8 cellular contexts compared by ENCODE assay signal in the genomic region with DNA sequence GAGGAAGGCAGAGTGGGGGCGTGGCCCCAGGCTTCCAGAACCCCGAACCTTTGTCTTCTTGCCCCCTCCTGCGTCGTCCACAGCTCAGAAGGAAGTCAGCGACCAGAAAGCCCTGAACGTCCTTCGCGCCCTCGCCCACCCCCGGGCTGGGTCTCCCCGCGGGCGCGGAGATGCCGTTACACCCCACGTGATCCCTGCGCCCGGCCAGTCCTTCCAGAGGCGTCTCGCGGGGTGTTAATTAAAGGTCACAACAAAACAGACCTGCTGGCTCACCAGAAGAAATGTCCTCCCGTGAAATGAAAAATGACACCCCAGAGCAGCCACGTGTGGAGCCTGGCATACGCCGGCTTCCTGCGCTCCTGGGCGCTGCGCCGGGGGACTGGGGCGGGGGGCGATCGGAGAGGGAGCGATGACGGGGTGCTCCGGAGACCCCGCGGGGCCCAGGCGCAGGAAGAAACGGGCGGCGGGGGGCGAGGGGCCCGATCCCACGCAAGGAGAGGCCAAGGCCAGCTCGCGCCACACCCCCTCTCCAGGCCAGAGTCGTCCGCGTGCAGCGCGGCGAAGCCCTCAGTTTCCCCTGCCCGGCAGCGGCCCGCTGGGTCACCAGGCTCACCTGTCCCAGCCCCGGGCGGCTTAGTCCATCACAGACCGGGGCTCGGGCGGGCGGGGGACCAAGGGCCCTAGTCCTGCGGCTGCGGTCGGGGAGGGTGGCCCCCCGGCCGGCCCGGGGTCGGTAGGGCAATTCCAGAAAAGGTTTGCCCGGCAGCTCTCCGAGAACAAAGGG. TPM values are rescaled to one million over a fixed set of nuclear protein-coding genes. Genes with fewer than 3 reads are reported as not detected.
A peak's percentile ranks its signal among the peaks of the same experiment; 100 is the strongest.
DNase-seq lines count a peak whose midpoint lies in the region; ATAC-seq and TF ChIP-seq lines count a peak whose summit lies in the region.

No MANE protein-coding gene starts in this region.

- peak overlapping the region; percentile 68 for H3K4me3 ChIP-seq in AG04449 (ENCODE audit: low read depth, low read length)
- peak overlapping the region; percentile 37 for H3K4me3 ChIP-seq in RWPE2 (ENCODE audit: severe bottlenecking)
- peak overlapping the region; percentile 63 for H3K4me3 ChIP-seq in upper lobe of right lung

- intact Hi-C loops in upper lobe of right lung (cut with DNase I), result loop anchor here (10.0 kb wide), 1 partner anchor 851 kb away; no protein-coding TSS in a partner anchor

- H3K4me3 Mint-ChIP-seq in memory B cell, result peak overlapping the region; percentile 84

- no peaks in the 10 kb centered on the region for H3K36me3 Mint-ChIP-seq in memory B cell

- H3K27me3 ChIP-seq in RWPE2 (ENCODE audit: insufficient read depth, poor library complexity, severe bottlenecking) (peaks cover 35% of the 10 kb centered on the region), upper lobe of right lung (peaks cover 51% of the 10 kb centered on the region)

- TF ChIP-seq CTCF in AG04449 (IDR thresholded peaks at IDR 0.05; ENCODE audit: insufficient read depth, low read length, missing control alignments) (no peak), GM10266 (IDR thresholded peaks at IDR 0.05; ENCODE audit: control insufficient read depth, insufficient read depth, low read depth, missing control alignments) (no peak), RWPE2 (IDR thresholded peaks at IDR 0.05; ENCODE audit: poor library complexity, severe bottlenecking) (no peak), upper lobe of right lung (IDR thresholded peaks at IDR 0.05) (no peak)

- POLR2A ChIA-PET in AG04449 (lab: Yijun Ruan, JAX), result interaction anchor here (0.5 to 0.7 kb wide), 2 partner anchors 119 to 1321 kb away, joined by 3 read pairs; no protein-coding TSS in a partner anchor

- ATAC-seq in RWPE2 (ENCODE audit: low read depth) (no peak), memory B cell (ENCODE audit: low read depth) (no peak), upper lobe of right lung (no peak)

- no peaks in the 10 kb centered on the region for H3K9me3 ChIP-seq in RWPE2 (ENCODE audit: severe bottlenecking)
- H3K9me3 ChIP-seq in upper lobe of right lung, result no peaks in the 10 kb centered on the region

- no peaks in the 10 kb centered on the region for H3K36me3 ChIP-seq in RWPE2 (ENCODE audit: low read depth)
- no peaks in the 10 kb centered on the region for H3K36me3 ChIP-seq in upper lobe of right lung

- peaks cover 16% of the 10 kb centered on the region for H3K4me1 Mint-ChIP-seq in memory B cell

- H3K27ac Mint-ChIP-seq in memory B cell, result no peak overlapping the region

- H3K9me3 Mint-ChIP-seq in memory B cell, result no peaks in the 10 kb centered on the region

- DNase-seq in AG04449 (ENCODE audit: low read depth, low spot score), result no peak
- peak; percentile 53 for DNase-seq in GM10266 (ENCODE audit: extremely low spot score)
- no peak for DNase-seq in RWPE2 (ENCODE audit: low spot score)
- DNase-seq in dedifferentiated amniotic fluid mesenchymal stem cell (ENCODE audit: extremely low spot score), result peak; percentile 40
- peak; percentile 8 to 36 for DNase-seq in memory B cell (ENCODE audit: low spot score in 2 of 2)
- DNase-seq in upper lobe of right lung, result peak; percentile 70
- DNase-seq in GDM1 (lab: John Stamatoyannopoulos, UW), result no peak
- DNase-seq in COLO829 (ENCODE audit: low spot score), result no peak

- peaks cover 21% of the 10 kb centered on the region for H3K27me3 Mint-ChIP-seq in memory B cell

- CTCF ChIA-PET in AG04449 (lab: Yijun Ruan, JAX), result interaction anchor here (0.6 to 6.2 kb wide), 53 partner anchors 9 to 1339 kb away, joined by 3 to 99 read pairs (median 4); no protein-coding TSS in a partner anchor

- no peaks in the 10 kb centered on the region for H3K4me1 ChIP-seq in RWPE2 (ENCODE audit: insufficient read depth, poor library complexity, severe bottlenecking)
- peaks cover 28% of the 10 kb centered on the region for H3K4me1 ChIP-seq in upper lobe of right lung

- H3K27ac ChIP-seq in RWPE2 (ENCODE audit: poor library complexity, severe bottlenecking) (no peak overlapping the region), upper lobe of right lung (no peak overlapping the region)

RNA-seq across cellular contexts. Expression of gene KIF26B, which starts 0.9 kb away (rescaled TPM):
- total RNA-seq in upper lobe of right lung, result 3.4 TPM

Comparison
In these comparisons a context has a peak if more than half of its experiments do, and no peak if none do; other contexts are left out.
1. DNase-seq: peak in GM10266 (single experiment), dedifferentiated amniotic fluid mesenchymal stem cell (single experiment), memory B cell (2 of 2) and upper lobe of right lung (single experiment); none in AG04449 (single experiment), RWPE2 (single experiment), GDM1 (single experiment) and COLO829 (single experiment).
2. Peak in every context shown above with its lines, with median percentiles within 50 percentile points of each other: H3K4me3 ChIP-seq.